Comparison of ENCODE assay signal across 1 cellular context in the genomic region with DNA sequence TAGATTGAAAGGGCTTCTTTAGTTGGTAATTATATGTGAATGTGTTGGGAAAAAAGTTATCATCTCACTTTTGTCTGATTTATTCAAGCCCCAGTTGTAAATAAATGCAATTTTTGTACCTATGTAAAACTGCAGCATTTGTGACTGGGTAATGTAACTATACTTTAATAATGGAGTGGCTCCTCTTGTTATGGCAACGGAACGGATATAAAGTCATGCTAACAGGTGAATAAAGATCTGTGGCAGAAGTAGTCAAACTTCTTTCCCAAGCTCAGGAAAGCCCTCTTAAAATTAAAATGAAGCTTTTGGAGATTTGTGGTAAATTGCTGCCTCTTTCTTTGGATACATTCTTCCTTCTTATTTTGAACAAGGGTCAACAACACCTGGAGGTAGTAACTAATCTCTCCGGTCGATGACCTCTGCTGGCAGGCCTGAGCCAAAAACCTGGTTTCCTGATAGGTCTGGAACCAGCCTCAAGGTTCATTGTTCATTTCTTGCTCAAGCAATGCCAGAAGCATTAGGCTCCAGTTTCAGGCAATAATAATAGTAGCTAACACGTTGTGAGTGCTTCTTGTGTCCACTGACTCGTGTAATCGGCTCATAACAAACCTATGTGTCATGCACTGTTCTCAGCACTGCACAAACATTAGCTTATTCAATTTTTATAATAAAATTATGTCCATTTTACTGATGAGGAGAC.
TF ChIP-seq lines count a peak whose summit lies in the region.

No MANE protein-coding gene starts in this region.

TF ChIP-seq in WTC11, 78 proteins besides CTCF, POLR2A, EP300 and RAD21 (continued from another document):
- TF ChIP-seq, protein P1, sequence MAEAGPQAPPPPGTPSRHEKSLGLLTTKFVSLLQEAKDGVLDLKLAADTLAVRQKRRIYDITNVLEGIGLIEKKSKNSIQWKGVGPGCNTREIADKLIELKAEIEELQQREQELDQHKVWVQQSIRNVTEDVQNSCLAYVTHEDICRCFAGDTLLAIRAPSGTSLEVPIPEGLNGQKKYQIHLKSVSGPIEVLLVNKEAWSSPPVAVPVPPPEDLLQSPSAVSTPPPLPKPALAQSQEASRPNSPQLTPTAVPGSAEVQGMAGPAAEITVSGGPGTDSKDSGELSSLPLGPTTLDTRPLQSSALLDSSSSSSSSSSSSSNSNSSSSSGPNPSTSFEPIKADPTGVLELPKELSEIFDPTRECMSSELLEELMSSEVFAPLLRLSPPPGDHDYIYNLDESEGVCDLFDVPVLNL (CRISPR knock-in tag; IDR thresholded peaks at IDR 0.05; ENCODE audit: borderline replicate concordance, low read depth), result no peak
- TF ChIP-seq ESRRA (CRISPR knock-in tag; IDR thresholded peaks at IDR 0.05; ENCODE audit: borderline replicate concordance) (no peak), GTF2I (CRISPR knock-in tag; conservative IDR thresholded peaks at IDR 0.05) (no peak), FOXP1 (CRISPR knock-in tag; IDR thresholded peaks at IDR 0.05; ENCODE audit: borderline replicate concordance) (no peak), ZNF121 (CRISPR knock-in tag; IDR thresholded peaks at IDR 0.05) (no peak), GRHL2 (CRISPR knock-in tag; IDR thresholded peaks at IDR 0.05; ENCODE audit: insufficient replicate concordance, severe bottlenecking) (no peak), RORB (CRISPR knock-in tag; IDR thresholded peaks at IDR 0.05) (no peak), ZBTB21 (CRISPR knock-in tag; IDR thresholded peaks at IDR 0.05; ENCODE audit: borderline replicate concordance) (no peak)
- TF ChIP-seq, protein P2, sequence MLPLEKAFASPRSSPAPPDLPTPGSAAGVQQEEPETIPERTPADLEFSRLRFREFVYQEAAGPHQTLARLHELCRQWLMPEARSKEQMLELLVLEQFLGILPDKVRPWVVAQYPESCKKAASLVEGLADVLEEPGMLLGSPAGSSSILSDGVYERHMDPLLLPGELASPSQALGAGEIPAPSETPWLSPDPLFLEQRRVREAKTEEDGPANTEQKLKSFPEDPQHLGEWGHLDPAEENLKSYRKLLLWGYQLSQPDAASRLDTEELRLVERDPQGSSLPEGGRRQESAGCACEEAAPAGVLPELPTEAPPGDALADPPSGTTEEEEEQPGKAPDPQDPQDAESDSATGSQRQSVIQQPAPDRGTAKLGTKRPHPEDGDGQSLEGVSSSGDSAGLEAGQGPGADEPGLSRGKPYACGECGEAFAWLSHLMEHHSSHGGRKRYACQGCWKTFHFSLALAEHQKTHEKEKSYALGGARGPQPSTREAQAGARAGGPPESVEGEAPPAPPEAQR (CRISPR knock-in tag; IDR thresholded peaks at IDR 0.05), result no peak
- TF ChIP-seq, protein P3, sequence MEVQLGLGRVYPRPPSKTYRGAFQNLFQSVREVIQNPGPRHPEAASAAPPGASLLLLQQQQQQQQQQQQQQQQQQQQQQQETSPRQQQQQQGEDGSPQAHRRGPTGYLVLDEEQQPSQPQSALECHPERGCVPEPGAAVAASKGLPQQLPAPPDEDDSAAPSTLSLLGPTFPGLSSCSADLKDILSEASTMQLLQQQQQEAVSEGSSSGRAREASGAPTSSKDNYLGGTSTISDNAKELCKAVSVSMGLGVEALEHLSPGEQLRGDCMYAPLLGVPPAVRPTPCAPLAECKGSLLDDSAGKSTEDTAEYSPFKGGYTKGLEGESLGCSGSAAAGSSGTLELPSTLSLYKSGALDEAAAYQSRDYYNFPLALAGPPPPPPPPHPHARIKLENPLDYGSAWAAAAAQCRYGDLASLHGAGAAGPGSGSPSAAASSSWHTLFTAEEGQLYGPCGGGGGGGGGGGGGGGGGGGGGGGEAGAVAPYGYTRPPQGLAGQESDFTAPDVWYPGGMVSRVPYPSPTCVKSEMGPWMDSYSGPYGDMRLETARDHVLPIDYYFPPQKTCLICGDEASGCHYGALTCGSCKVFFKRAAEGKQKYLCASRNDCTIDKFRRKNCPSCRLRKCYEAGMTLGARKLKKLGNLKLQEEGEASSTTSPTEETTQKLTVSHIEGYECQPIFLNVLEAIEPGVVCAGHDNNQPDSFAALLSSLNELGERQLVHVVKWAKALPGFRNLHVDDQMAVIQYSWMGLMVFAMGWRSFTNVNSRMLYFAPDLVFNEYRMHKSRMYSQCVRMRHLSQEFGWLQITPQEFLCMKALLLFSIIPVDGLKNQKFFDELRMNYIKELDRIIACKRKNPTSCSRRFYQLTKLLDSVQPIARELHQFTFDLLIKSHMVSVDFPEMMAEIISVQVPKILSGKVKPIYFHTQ (CRISPR knock-in tag; IDR thresholded peaks at IDR 0.05), result no peak
- TF ChIP-seq, protein P4, sequence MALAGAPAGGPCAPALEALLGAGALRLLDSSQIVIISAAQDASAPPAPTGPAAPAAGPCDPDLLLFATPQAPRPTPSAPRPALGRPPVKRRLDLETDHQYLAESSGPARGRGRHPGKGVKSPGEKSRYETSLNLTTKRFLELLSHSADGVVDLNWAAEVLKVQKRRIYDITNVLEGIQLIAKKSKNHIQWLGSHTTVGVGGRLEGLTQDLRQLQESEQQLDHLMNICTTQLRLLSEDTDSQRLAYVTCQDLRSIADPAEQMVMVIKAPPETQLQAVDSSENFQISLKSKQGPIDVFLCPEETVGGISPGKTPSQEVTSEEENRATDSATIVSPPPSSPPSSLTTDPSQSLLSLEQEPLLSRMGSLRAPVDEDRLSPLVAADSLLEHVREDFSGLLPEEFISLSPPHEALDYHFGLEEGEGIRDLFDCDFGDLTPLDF (CRISPR knock-in tag; IDR thresholded peaks at IDR 0.05), result no peak
- TF ChIP-seq, protein P5, sequence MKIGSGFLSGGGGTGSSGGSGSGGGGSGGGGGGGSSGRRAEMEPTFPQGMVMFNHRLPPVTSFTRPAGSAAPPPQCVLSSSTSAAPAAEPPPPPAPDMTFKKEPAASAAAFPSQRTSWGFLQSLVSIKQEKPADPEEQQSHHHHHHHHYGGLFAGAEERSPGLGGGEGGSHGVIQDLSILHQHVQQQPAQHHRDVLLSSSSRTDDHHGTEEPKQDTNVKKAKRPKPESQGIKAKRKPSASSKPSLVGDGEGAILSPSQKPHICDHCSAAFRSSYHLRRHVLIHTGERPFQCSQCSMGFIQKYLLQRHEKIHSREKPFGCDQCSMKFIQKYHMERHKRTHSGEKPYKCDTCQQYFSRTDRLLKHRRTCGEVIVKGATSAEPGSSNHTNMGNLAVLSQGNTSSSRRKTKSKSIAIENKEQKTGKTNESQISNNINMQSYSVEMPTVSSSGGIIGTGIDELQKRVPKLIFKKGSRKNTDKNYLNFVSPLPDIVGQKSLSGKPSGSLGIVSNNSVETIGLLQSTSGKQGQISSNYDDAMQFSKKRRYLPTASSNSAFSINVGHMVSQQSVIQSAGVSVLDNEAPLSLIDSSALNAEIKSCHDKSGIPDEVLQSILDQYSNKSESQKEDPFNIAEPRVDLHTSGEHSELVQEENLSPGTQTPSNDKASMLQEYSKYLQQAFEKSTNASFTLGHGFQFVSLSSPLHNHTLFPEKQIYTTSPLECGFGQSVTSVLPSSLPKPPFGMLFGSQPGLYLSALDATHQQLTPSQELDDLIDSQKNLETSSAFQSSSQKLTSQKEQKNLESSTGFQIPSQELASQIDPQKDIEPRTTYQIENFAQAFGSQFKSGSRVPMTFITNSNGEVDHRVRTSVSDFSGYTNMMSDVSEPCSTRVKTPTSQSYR (CRISPR knock-in tag; IDR thresholded peaks at IDR 0.05), result no peak
- TF ChIP-seq, protein P6, sequence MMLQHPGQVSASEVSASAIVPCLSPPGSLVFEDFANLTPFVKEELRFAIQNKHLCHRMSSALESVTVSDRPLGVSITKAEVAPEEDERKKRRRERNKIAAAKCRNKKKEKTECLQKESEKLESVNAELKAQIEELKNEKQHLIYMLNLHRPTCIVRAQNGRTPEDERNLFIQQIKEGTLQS (CRISPR knock-in tag; conservative IDR thresholded peaks at IDR 0.05), result no peak
